ENCODE assay signal across 34 cellular contexts in the genomic region with DNA sequence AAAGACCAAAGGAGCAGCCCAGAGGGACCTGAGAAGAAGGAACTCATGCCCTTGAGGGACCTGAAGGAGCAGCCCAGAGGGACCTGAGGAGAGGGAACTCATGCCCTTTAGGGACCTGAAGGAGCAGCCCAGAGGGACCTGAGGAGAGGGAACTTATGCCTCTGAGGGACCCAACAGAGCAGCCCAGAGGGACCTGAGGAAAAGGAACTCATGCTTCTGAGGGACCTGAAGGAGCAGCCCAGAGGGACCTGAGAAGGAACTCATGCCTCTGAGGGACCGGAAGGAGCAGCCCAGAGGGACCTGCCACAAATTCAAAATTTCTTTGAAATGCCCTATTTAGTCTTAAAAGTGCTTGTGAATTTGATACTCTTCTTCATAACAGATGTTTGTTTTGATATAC. TPM values are rescaled to one million over a fixed set of nuclear protein-coding genes. Genes with fewer than 3 reads are reported as not detected.
"Had no signal": no experiment of that assay in that cellular context is flagged by ENCODE, and none has a peak within 500 bp of the region (broad histone marks: within the 10 kb centered on the region; RNA-seq: fewer than 3 reads in every experiment).

No MANE protein-coding gene starts in this region.

- H3K4me1 Mint-ChIP-seq: activated CD4-positive, alpha-beta T cell treated with anti-CD3 and anti-CD28 coated beads, Interleukin-2, amount 10 ng/mL, durations not matched to agents 24 days and 14 days; activated naive CD8-positive, alpha-beta T cell treated with anti-CD3 and anti-CD28 coated beads for 36 hours; activated T-helper 17 cell treated with anti-CD3 and anti-CD28 coated beads, Interleukin-2, amount 50 U/mL, for 72 hours; T-cell had no signal

- H3K4me2 ChIP-seq: PC-9 had no signal

- H2AFZ ChIP-seq: PC-9 had no signal

- H3K4me3 ChIP-seq: PC-9 had no signal

- H3K27ac ChIP-seq: brain microvascular endothelial cell, PC-9, WERI-Rb-1 had no signal

- H3K36me3 Mint-ChIP-seq: activated naive CD8-positive, alpha-beta T cell treated with anti-CD3 and anti-CD28 coated beads for 36 hours; T-cell had no signal

- DNase-seq: activated CD4-positive, alpha-beta T cell treated with anti-CD3 and anti-CD28 coated beads, Interleukin-2, amount 10 ng/mL, durations not matched to agents 24 days and 14 days; activated CD4-positive, alpha-beta T cell treated with anti-CD3 and anti-CD28 coated beads, Interleukin-2, amount 50 U/mL, for 4 hours; activated CD8-positive, alpha-beta T cell treated with anti-CD3 and anti-CD28 coated beads for 36 hours; activated effector memory CD4-positive, alpha-beta T cell treated with anti-CD3 and anti-CD28 coated beads, Interleukin-2, amount 50 U/mL, for 16 hours; activated naive CD4-positive, alpha-beta T cell; activated naive CD4-positive, alpha-beta T cell treated with anti-CD3 and anti-CD28 coated beads, Interleukin-2, amount 50 U/mL, for 16 hours; activated naive CD8-positive, alpha-beta T cell treated with anti-CD3 and anti-CD28 coated beads for 36 hours; activated T-cell treated with anti-CD3 and anti-CD28 coated beads, Interleukin-2, amount 50 U/mL, for 1 hour; activated T-cell treated with anti-CD3 and anti-CD28 coated beads, Interleukin-2, amount 50 U/mL, for 72 hours; amniotic stem cell; aorta; brain microvascular endothelial cell; central memory CD4-positive, alpha-beta T cell; MM.1S; NCI-H1092 treated with DMSO at 0.1 percent for 48 hours; NCI-H1417; NCI-H146; NCI-H187; NCI-H2029 treated with DMSO at 0.1 percent for 48 hours; NCI-H2107; NCI-H2171; NCI-H510A; NCI-H526; NCI-H748 treated with DMSO at 0.1 percent for 48 hours; NK-92 treated with Interleukin-12 subunit alpha and Interleukin-12 subunit beta, amount 100 ng/mL, for 24 hours; PC-9; SIG-M5; T-cell; T-helper 2 cell; T-helper 9 cell; WERI-Rb-1 had no signal

- ATAC-seq: activated CD8-positive, alpha-beta T cell treated with anti-CD3 and anti-CD28 coated beads for 36 hours; activated T-cell treated with anti-CD3 and anti-CD28 coated beads, Interleukin-2, amount 50 U/mL, for 72 hours; activated T-helper 17 cell treated with anti-CD3 and anti-CD28 coated beads, Interleukin-2, amount 50 U/mL, for 72 hours; Right ventricle myocardium inferior; SK-N-SH treated with all-trans-retinoic acid at 6 μM for 48 hours; T-cell had no signal

- H3K27ac Mint-ChIP-seq: activated CD4-positive, alpha-beta T cell treated with anti-CD3 and anti-CD28 coated beads, Interleukin-2, amount 10 ng/mL, durations not matched to agents 24 days and 14 days; activated CD8-positive, alpha-beta T cell treated with anti-CD3 and anti-CD28 coated beads for 36 hours; activated naive CD8-positive, alpha-beta T cell treated with anti-CD3 and anti-CD28 coated beads for 36 hours; activated T-cell treated with anti-CD3 and anti-CD28 coated beads, Interleukin-2, amount 50 U/mL, for 72 hours; activated T-helper 17 cell treated with anti-CD3 and anti-CD28 coated beads, Interleukin-2, amount 50 U/mL, for 72 hours; T-cell had no signal

- H3K27me3 Mint-ChIP-seq: activated CD8-positive, alpha-beta T cell treated with anti-CD3 and anti-CD28 coated beads for 36 hours; activated naive CD8-positive, alpha-beta T cell treated with anti-CD3 and anti-CD28 coated beads for 36 hours had no signal

- H3K9me3 Mint-ChIP-seq: activated CD8-positive, alpha-beta T cell treated with anti-CD3 and anti-CD28 coated beads for 36 hours; activated naive CD8-positive, alpha-beta T cell treated with anti-CD3 and anti-CD28 coated beads for 36 hours; activated T-cell treated with anti-CD3 and anti-CD28 coated beads, Interleukin-2, amount 50 U/mL, for 72 hours; activated T-helper 17 cell treated with anti-CD3 and anti-CD28 coated beads, Interleukin-2, amount 50 U/mL, for 72 hours; T-cell had no signal

- H3K27me3 ChIP-seq: brain microvascular endothelial cell had no signal

- H3K4me3 Mint-ChIP-seq: activated CD4-positive, alpha-beta T cell treated with anti-CD3 and anti-CD28 coated beads, Interleukin-2, amount 10 ng/mL, durations not matched to agents 24 days and 14 days; activated CD8-positive, alpha-beta T cell treated with anti-CD3 and anti-CD28 coated beads for 36 hours; activated naive CD8-positive, alpha-beta T cell treated with anti-CD3 and anti-CD28 coated beads for 36 hours; activated T-cell treated with anti-CD3 and anti-CD28 coated beads, Interleukin-2, amount 50 U/mL, for 72 hours; activated T-helper 17 cell treated with anti-CD3 and anti-CD28 coated beads, Interleukin-2, amount 50 U/mL, for 72 hours; T-cell had no signal

- H3K36me3 ChIP-seq: brain microvascular endothelial cell, WERI-Rb-1 had no signal

RNA-seq across cellular contexts. Expression of gene TIGD4, which starts 51.2 kb away (rescaled TPM):
- total RNA-seq: Right ventricle myocardium inferior had no signal
- polyA plus RNA-seq: aorta had no signal
